ENCODE assay signal across 14 cellular contexts in the genomic region with DNA sequence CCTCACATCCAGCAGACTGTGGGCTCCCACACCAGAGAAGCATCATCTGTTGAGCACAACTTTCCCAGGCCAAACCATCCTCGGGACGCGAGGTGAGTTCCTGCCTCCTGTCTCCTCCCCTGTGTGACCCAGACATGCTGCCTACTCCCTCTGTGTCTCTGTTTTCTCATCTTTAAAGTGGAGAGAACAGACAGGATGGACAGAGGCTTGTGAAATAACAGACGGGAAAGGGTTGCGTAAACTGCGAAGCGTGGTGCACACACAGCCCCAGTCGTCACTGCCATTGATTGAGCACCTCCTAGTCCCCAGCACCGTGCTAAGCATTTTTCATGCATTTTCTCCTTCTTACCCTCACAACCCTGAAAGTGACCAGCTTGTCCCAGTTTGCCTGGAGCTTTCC.
"Had no signal": no experiment of that assay in that cellular context is flagged by ENCODE, and none has a peak within 500 bp of the region (broad histone marks: within the 10 kb centered on the region; RNA-seq: fewer than 3 reads in every experiment).

No MANE protein-coding gene starts in this region.

- H2AFZ ChIP-seq: parathyroid adenoma had no signal

- H3K36me3 Mint-ChIP-seq: stimulated activated memory B cell treated with anti-CD40 and anti-IgM and Interleukin-4, amounts not matched to agents 10 μg/mL and 1 μg/mL and 100 μg/mL, for 72 hours had no signal

- H3K9me3 Mint-ChIP-seq: activated naive CD8-positive, alpha-beta T cell treated with anti-CD3 and anti-CD28 coated beads, Interleukin-2, amount 50 U/mL, for 24 hours; effector memory CD8-positive, alpha-beta T cell; neural crest cell; stimulated activated memory B cell treated with anti-CD40 and anti-IgM and Interleukin-4, amounts not matched to agents 10 μg/mL and 1 μg/mL and 100 μg/mL, for 72 hours had no signal

- H3K4me1 Mint-ChIP-seq: activated naive CD8-positive, alpha-beta T cell treated with anti-CD3 and anti-CD28 coated beads, Interleukin-2, amount 50 U/mL, for 24 hours; neural crest cell; stimulated activated memory B cell treated with anti-CD40 and anti-IgM and Interleukin-4, amounts not matched to agents 10 μg/mL and 1 μg/mL and 100 μg/mL, for 72 hours had no signal

- H3K9me3 ChIP-seq: tibial artery had no signal

- H3K4me3 Mint-ChIP-seq: activated naive CD8-positive, alpha-beta T cell treated with anti-CD3 and anti-CD28 coated beads, Interleukin-2, amount 50 U/mL, for 24 hours; effector memory CD8-positive, alpha-beta T cell; neural crest cell; stimulated activated memory B cell treated with anti-CD40 and anti-IgM and Interleukin-4, amounts not matched to agents 10 μg/mL and 1 μg/mL and 100 μg/mL, for 72 hours had no signal

- H3K4me3 ChIP-seq: gastroesophageal sphincter, skin epidermis, tibial artery had no signal

- H3K36me3 ChIP-seq: gastroesophageal sphincter, tibial artery, WERI-Rb-1 had no signal

- H3K4me1 ChIP-seq: gastroesophageal sphincter, parathyroid adenoma, tibial artery had no signal

- H3K27ac ChIP-seq: gastroesophageal sphincter, parathyroid adenoma, skin epidermis, tibial artery, WERI-Rb-1 had no signal

- H3K27ac Mint-ChIP-seq: activated naive CD8-positive, alpha-beta T cell treated with anti-CD3 and anti-CD28 coated beads, Interleukin-2, amount 50 U/mL, for 24 hours; effector memory CD8-positive, alpha-beta T cell; stimulated activated memory B cell treated with anti-CD40 and anti-IgM and Interleukin-4, amounts not matched to agents 10 μg/mL and 1 μg/mL and 100 μg/mL, for 72 hours had no signal

- ATAC-seq: activated naive CD8-positive, alpha-beta T cell treated with anti-CD3 and anti-CD28 coated beads, Interleukin-2, amount 50 U/mL, for 24 hours; effector memory CD8-positive, alpha-beta T cell; gastroesophageal sphincter; left ventricle myocardium superior; stimulated activated memory B cell treated with anti-CD40 and anti-IgM and Interleukin-4, amounts not matched to agents 10 μg/mL and 1 μg/mL and 100 μg/mL, for 72 hours had no signal

- DNase-seq: activated CD4-positive, alpha-beta T cell treated with anti-CD3 and anti-CD28 coated beads for 4 hours; activated naive CD4-positive, alpha-beta T cell treated with Interleukin-2 at 50 U/mL for 16 hours; activated naive CD8-positive, alpha-beta T cell treated with anti-CD3 and anti-CD28 coated beads, Interleukin-2, amount 50 U/mL, for 24 hours; caudate nucleus; effector memory CD8-positive, alpha-beta T cell; left ventricle myocardium superior; T-helper 1 cell; tibial artery; WERI-Rb-1 had no signal

- H3K9ac ChIP-seq: parathyroid adenoma had no signal
